Comparison of ENCODE assay signal across 9 cellular contexts in the genomic region with DNA sequence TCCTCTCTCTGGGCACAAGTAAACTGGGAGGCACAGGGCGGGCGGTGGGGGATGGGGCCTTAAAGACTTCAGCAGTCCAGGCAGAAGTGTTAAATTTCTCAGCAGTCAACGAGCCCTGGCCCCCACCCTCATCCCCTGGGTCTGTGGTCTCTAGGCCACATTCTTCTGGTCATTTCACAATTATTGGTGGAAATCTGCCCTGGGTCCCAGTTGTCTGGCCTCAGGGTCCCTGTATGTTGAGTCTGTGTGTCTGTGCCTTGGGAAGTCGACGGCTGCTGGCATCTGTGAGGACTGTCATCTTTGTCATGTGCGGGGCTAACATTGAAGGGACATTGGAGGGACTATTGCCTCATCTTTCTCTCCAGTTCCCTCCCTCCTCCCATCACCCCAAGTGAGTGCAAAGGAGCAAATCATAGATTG. TPM values are rescaled to one million over a fixed set of nuclear protein-coding genes. Genes with fewer than 3 reads are reported as not detected.
DNase-seq lines count a peak whose midpoint lies in the region; ATAC-seq and TF ChIP-seq lines count a peak whose summit lies in the region.
"Had no signal": no experiment of that assay in that cellular context is flagged by ENCODE, and none has a peak within 500 bp of the region (broad histone marks: within the 10 kb centered on the region; RNA-seq: fewer than 3 reads in every experiment).

No MANE protein-coding gene starts in this region.

- no peaks in the 10 kb centered on the region for H3K9me3 Mint-ChIP-seq in activated CD8-positive, alpha-beta memory T cell treated with anti-CD3 and anti-CD28 coated beads, Interleukin-2, amount 10 ng/mL, durations not matched to agents 7 days and 5 days (ENCODE audit: low read depth)
- no peaks in the 10 kb centered on the region for H3K9me3 Mint-ChIP-seq in activated naive CD8-positive, alpha-beta T cell treated with anti-CD3 and anti-CD28 coated beads, Interleukin-2, amount 10 ng/mL, durations not matched to agents 7 days and 5 days
- H3K9me3 Mint-ChIP-seq in memory B cell: no peaks in the 10 kb centered on the region

- no peaks in the 10 kb centered on the region for H3K9me3 ChIP-seq in suprapubic skin

- peaks cover 50% of the 10 kb centered on the region for H3K27me3 Mint-ChIP-seq in activated CD8-positive, alpha-beta memory T cell treated with anti-CD3 and anti-CD28 coated beads, Interleukin-2, amount 10 ng/mL, durations not matched to agents 7 days and 5 days
- H3K27me3 Mint-ChIP-seq in activated naive CD8-positive, alpha-beta T cell treated with anti-CD3 and anti-CD28 coated beads, Interleukin-2, amount 10 ng/mL, durations not matched to agents 7 days and 5 days: peaks cover 37% of the 10 kb centered on the region
- peaks cover 2% of the 10 kb centered on the region for H3K27me3 Mint-ChIP-seq in memory B cell

- 67% methylated on average over 6 of the region's 6 CpGs for WGBS in suprapubic skin

- H3K4me3 Mint-ChIP-seq in activated CD8-positive, alpha-beta memory T cell treated with anti-CD3 and anti-CD28 coated beads, Interleukin-2, amount 10 ng/mL, durations not matched to agents 7 days and 5 days: peak overlapping the region; percentile 71
- peak overlapping the region; percentile 80 for H3K4me3 Mint-ChIP-seq in activated naive CD8-positive, alpha-beta T cell treated with anti-CD3 and anti-CD28 coated beads, Interleukin-2, amount 10 ng/mL, durations not matched to agents 7 days and 5 days
- H3K4me3 Mint-ChIP-seq in memory B cell: peak overlapping the region; percentile 83

- no peak for TF ChIP-seq EP300 in suprapubic skin (IDR thresholded peaks at IDR 0.05)

- TF ChIP-seq CTCF in suprapubic skin (IDR thresholded peaks at IDR 0.05): no peak

- POLR2A ChIA-PET in activated naive CD8-positive, alpha-beta T cell treated with anti-CD3 and anti-CD28 coated beads, Interleukin-2, amount 10 ng/mL, durations not matched to agents 7 days and 5 days (lab: Charles Lee): no interaction called here

- no peak for ATAC-seq in activated CD8-positive, alpha-beta memory T cell treated with anti-CD3 and anti-CD28 coated beads, Interleukin-2, amount 10 ng/mL, durations not matched to agents 7 days and 5 days
- ATAC-seq in activated naive CD8-positive, alpha-beta T cell treated with anti-CD3 and anti-CD28 coated beads, Interleukin-2, amount 10 ng/mL, durations not matched to agents 7 days and 5 days (ENCODE audit: low read depth): no peak
- ATAC-seq in memory B cell (ENCODE audit: low read depth): no peak
- ATAC-seq in HG02973 (IDR thresholded peaks at IDR 0.05; ENCODE audit: unreplicated experiment): no peak
- ATAC-seq in GM21619 (IDR thresholded peaks at IDR 0.05; ENCODE audit: unreplicated experiment): no peak

- no peak overlapping the region for H3K27ac Mint-ChIP-seq in activated CD8-positive, alpha-beta memory T cell treated with anti-CD3 and anti-CD28 coated beads, Interleukin-2, amount 10 ng/mL, durations not matched to agents 7 days and 5 days
- H3K27ac Mint-ChIP-seq in activated naive CD8-positive, alpha-beta T cell treated with anti-CD3 and anti-CD28 coated beads, Interleukin-2, amount 10 ng/mL, durations not matched to agents 7 days and 5 days: no peak overlapping the region
- H3K27ac Mint-ChIP-seq in memory B cell: no peak overlapping the region

- TF ChIP-seq POLR2A in suprapubic skin (IDR thresholded peaks at IDR 0.05): no peak

- no peak for DNase-seq in activated CD8-positive, alpha-beta memory T cell treated with anti-CD3 and anti-CD28 coated beads, Interleukin-2, amount 10 ng/mL, durations not matched to agents 7 days and 5 days
- no peak for DNase-seq in activated CD8-positive, alpha-beta memory T cell treated with anti-CD3 and anti-CD28 coated beads, Interleukin-2, amount 50 U/mL, for 48 hours
- DNase-seq in activated naive CD8-positive, alpha-beta T cell treated with anti-CD3 and anti-CD28 coated beads, Interleukin-2, amount 10 ng/mL, durations not matched to agents 7 days and 5 days: no peak
- no peak for DNase-seq in memory B cell (ENCODE audit: low spot score in 2 of 2)
- DNase-seq in suprapubic skin (ENCODE audit: low spot score in 2 of 2): peak in 1 of 2 donors; percentile 70
- DNase-seq in effector CD4-positive, alpha-beta T cell: no peak

- peaks cover 31% of the 10 kb centered on the region for H3K4me1 Mint-ChIP-seq in activated CD8-positive, alpha-beta memory T cell treated with anti-CD3 and anti-CD28 coated beads, Interleukin-2, amount 10 ng/mL, durations not matched to agents 7 days and 5 days
- H3K4me1 Mint-ChIP-seq in activated naive CD8-positive, alpha-beta T cell treated with anti-CD3 and anti-CD28 coated beads, Interleukin-2, amount 10 ng/mL, durations not matched to agents 7 days and 5 days: peaks cover 22% of the 10 kb centered on the region
- H3K4me1 Mint-ChIP-seq in memory B cell: peaks cover 15% of the 10 kb centered on the region

- H3K27ac ChIP-seq in suprapubic skin: no peak overlapping the region

- peaks cover 13% of the 10 kb centered on the region for H3K27me3 ChIP-seq in suprapubic skin

- H3K36me3 ChIP-seq in suprapubic skin: no peaks in the 10 kb centered on the region

- CTCF ChIA-PET in activated CD8-positive, alpha-beta memory T cell treated with anti-CD3 and anti-CD28 coated beads, Interleukin-2, amount 10 ng/mL, durations not matched to agents 7 days and 5 days (lab: Charles Lee): interaction anchor here (0.7 to 1.6 kb wide), 3 partner anchors 10 to 183 kb away, joined by 3 read pairs; no protein-coding TSS in a partner anchor

- H3K36me3 Mint-ChIP-seq in activated CD8-positive, alpha-beta memory T cell treated with anti-CD3 and anti-CD28 coated beads, Interleukin-2, amount 10 ng/mL, durations not matched to agents 7 days and 5 days: no peaks in the 10 kb centered on the region
- H3K36me3 Mint-ChIP-seq in activated naive CD8-positive, alpha-beta T cell treated with anti-CD3 and anti-CD28 coated beads, Interleukin-2, amount 10 ng/mL, durations not matched to agents 7 days and 5 days: no peaks in the 10 kb centered on the region
- H3K36me3 Mint-ChIP-seq in memory B cell: no peaks in the 10 kb centered on the region

- peak overlapping the region; percentile 81 for H3K4me3 ChIP-seq in suprapubic skin

- H3K4me1 ChIP-seq in suprapubic skin: peaks cover 44% of the 10 kb centered on the region

RNA-seq across cellular contexts. Expression of a gene that starts 1.7 kb away (rescaled TPM):
- total RNA-seq in activated CD8-positive, alpha-beta memory T cell treated with anti-CD3 and anti-CD28 coated beads, Interleukin-2, amount 10 ng/mL, durations not matched to agents 7 days and 5 days: 1 to 10 TPM; 3.8 to 6.1 TPM
- total RNA-seq in activated naive CD8-positive, alpha-beta T cell treated with anti-CD3 and anti-CD28 coated beads, Interleukin-2, amount 10 ng/mL, durations not matched to agents 7 days and 5 days: 1 to 10 TPM; 4.9 to 5.2 TPM
- 1 to 10 TPM; 1.3 to 5.1 (median 3.9) TPM for total RNA-seq in suprapubic skin
- total RNA-seq: HT-29 had no signal
